Comparison of ENCODE assay signal across 1 cellular context in genomic region chr6:1390805-1391511, GRCh38.
TF ChIP-seq lines count a peak whose summit lies in the region.

No MANE protein-coding gene starts in this region.

TF ChIP-seq in WTC11, 78 proteins besides CTCF, POLR2A, EP300 and RAD21 (continued from another document):
- no peak for TF ChIP-seq ZNF512 (CRISPR knock-in tag; IDR thresholded peaks at IDR 0.05; ENCODE audit: borderline replicate concordance)
